Comparison of ENCODE assay signal across 1 cellular context in genomic region chr4:189117426-189117825, GRCh38.
TF ChIP-seq lines count a peak whose summit lies in the region.

No MANE protein-coding gene starts in this region.

TF ChIP-seq in GM23338, 12 proteins besides CTCF, POLR2A, EP300 and RAD21 (continued from another document):
- TF ChIP-seq REST (IDR thresholded peaks at IDR 0.05; ENCODE audit: unreplicated experiment): no peak
- no peak for TF ChIP-seq POLR2AphosphoS5 (IDR thresholded peaks at IDR 0.05; ENCODE audit: low read depth)
- no peak for TF ChIP-seq EZH2phosphoT487 (IDR thresholded peaks at IDR 0.05; ENCODE audit: unreplicated experiment)
- no peak for TF ChIP-seq CREB1 (CRISPR knock-in tag; IDR thresholded peaks at IDR 0.05; ENCODE audit: low read depth)
- TF ChIP-seq ZNF331 (CRISPR knock-in tag; IDR thresholded peaks at IDR 0.05; ENCODE audit: low read depth): no peak
- TF ChIP-seq ZNF462 (CRISPR knock-in tag; IDR thresholded peaks at IDR 0.05): no peak
- no peak for TF ChIP-seq ETS1 (IDR thresholded peaks at IDR 0.05)
- TF ChIP-seq ZNF114 (CRISPR knock-in tag; IDR thresholded peaks at IDR 0.05): no peak
